ENCODE assay signal across 8 cellular contexts in genomic region chr17:41811549-41812175, GRCh38. TPM values are rescaled to one million over a fixed set of nuclear protein-coding genes. Genes with fewer than 3 reads are reported as not detected.
DNase-seq lines count a peak whose midpoint lies in the region; ATAC-seq lines count a peak whose summit lies in the region.

Gene P3H4, minus strand, starts transcription at chr17:41811949. Its CDS starts 34 bp downstream, at chr17:41811915.

- DNase-seq in Daoy (ENCODE audit: low read depth) = peak; percentile 86
- peak; percentile 50 for DNase-seq in NCI-H2171 (lab: John Stamatoyannopoulos, UW)
- DNase-seq in activated CD4-positive, CD25-positive, alpha-beta regulatory T cell treated with anti-CD3 and anti-CD28 coated beads, Interleukin-2, amount 50 U/mL, for 16 hours (ENCODE audit: low read depth, low spot score) = peak; percentile 33
- peak; percentile 63 to 64 for DNase-seq in central memory CD8-positive, alpha-beta T cell (ENCODE audit: low spot score in 2 of 2)
- DNase-seq in islet precursor cell = peak; percentile 93
- DNase-seq in stimulated activated CD4-positive, alpha-beta T cell treated with anti-CD3 and anti-CD28 coated beads, Interleukin-12 subunit alpha, Interleukin-12 subunit beta, amount 100 ng/mL, for 24 hours (ENCODE audit: low read depth in 2 of 2) = peak; percentile 37 to 55

- no peak within 1 kb of the TSS for H3K27ac Mint-ChIP-seq in central memory CD8-positive, alpha-beta T cell (ENCODE audit: low read depth)

- H3K4me1 Mint-ChIP-seq in central memory CD8-positive, alpha-beta T cell = peaks cover 29% of the 10 kb centered on the region

- no peaks in the 10 kb centered on the region for H3K9me3 Mint-ChIP-seq in central memory CD8-positive, alpha-beta T cell

- peaks cover 8% of the 10 kb centered on the region for H3K36me3 Mint-ChIP-seq in central memory CD8-positive, alpha-beta T cell (ENCODE audit: insufficient read depth)

- peak; percentile 52 for ATAC-seq in HG02623 (IDR thresholded peaks at IDR 0.05; ENCODE audit: unreplicated experiment)
- ATAC-seq in central memory CD8-positive, alpha-beta T cell (replicated peaks; ENCODE audit: extremely low read depth, poor library complexity, severe bottlenecking) = peak; percentile 91
- no peak for ATAC-seq in GM21367 (IDR thresholded peaks at IDR 0.05; ENCODE audit: unreplicated experiment)

- H3K27me3 Mint-ChIP-seq in central memory CD8-positive, alpha-beta T cell = no peaks in the 10 kb centered on the region

- H3K4me3 Mint-ChIP-seq in central memory CD8-positive, alpha-beta T cell = peak within 1 kb of the TSS; percentile 98

RNA-seq across cellular contexts. Expression of gene P3H4, which starts in this region (rescaled TPM):
- 44.4 and 60.9 TPM in 2 replicates for total RNA-seq in Daoy (2014; rRNA removed; shearing (Covaris generic))

Comparison
In these comparisons a context has a peak if more than half of its experiments do, and no peak if none do; other contexts are left out.
1. DNase-seq: peak in every context shown above with its lines; median percentile 93 in islet precursor cell; 86 in Daoy; 64 in central memory CD8-positive, alpha-beta T cell; 50 in NCI-H2171; 46 in stimulated activated CD4-positive, alpha-beta T cell treated with anti-CD3 and anti-CD28 coated beads, Interleukin-12 subunit alpha, Interleukin-12 subunit beta, amount 100 ng/mL, for 24 hours; 33 in activated CD4-positive, CD25-positive, alpha-beta regulatory T cell treated with anti-CD3 and anti-CD28 coated beads, Interleukin-2, amount 50 U/mL, for 16 hours.